Comparison of ENCODE assay signal across 1 cellular context in genomic region chr4:73018595-73018994, GRCh38.
TF ChIP-seq lines count a peak whose summit lies in the region.

No MANE protein-coding gene starts in this region.

TF ChIP-seq in K562, 482 proteins besides CTCF, POLR2A, EP300 and RAD21:
- TF ChIP-seq ZBTB17 (CRISPR knock-in tag; IDR thresholded peaks at IDR 0.05) (no peak), MLLT1 (IDR thresholded peaks at IDR 0.05) (no peak), PRPF4 (IDR thresholded peaks at IDR 0.05; ENCODE audit: insufficient read depth, low read depth, low read length, poor library complexity, severe bottlenecking) (no peak), ZNF212 (CRISPR knock-in tag; IDR thresholded peaks at IDR 0.05) (no peak), PYGO2 (tag; IDR thresholded peaks at IDR 0.05) (no peak), ZNF79 (CRISPR knock-in tag; IDR thresholded peaks at IDR 0.05; ENCODE audit: low read depth) (no peak), UBTF (IDR thresholded peaks at IDR 0.05; ENCODE audit: borderline replicate concordance in 1 of 2, low read depth in 2 of 2, low read length in 2 of 2) (no peak), PTRF (tag; IDR thresholded peaks at IDR 0.05) (no peak), MYC (IDR thresholded peaks at IDR 0.05; ENCODE audit: low read depth, low read length) (no peak), MYC (CRISPR knock-in tag; IDR thresholded peaks at IDR 0.05; ENCODE audit: borderline replicate concordance, low read depth) (no peak), PTTG1 (tag; IDR thresholded peaks at IDR 0.05; ENCODE audit: low read depth) (no peak), ATF6 (CRISPR knock-in tag; IDR thresholded peaks at IDR 0.05) (no peak)
